8 cellular contexts compared by ENCODE assay signal in the genomic region with DNA sequence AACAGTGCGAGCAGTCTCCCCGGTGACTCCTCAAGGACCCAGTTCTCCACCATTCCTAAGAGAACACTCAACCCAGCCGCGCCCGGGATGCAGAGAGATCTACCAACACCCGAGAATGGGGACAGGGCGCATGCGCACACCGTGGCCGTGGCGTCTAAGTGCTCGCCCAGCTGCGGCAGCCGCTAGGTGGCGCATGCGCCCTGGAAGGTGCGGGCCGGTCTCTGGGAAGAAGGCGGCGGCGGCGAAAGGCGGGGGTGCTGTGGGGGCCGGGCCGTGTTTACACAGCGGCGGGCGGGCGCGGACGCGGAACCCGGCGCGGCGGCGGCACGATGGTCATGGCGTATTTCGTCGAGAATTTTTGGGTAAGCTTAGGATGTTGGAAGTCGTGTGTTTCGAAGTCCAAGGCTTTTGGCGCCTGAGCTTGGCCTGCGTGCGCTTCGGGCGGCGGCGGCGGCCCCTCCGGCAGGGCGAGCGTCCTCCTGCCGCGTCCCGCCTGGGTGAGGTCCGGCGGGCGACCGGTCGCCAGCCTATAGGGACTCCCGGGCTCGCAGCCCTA. TPM values are rescaled to one million over a fixed set of nuclear protein-coding genes. Genes with fewer than 3 reads are reported as not detected.
DNase-seq lines count a peak whose midpoint lies in the region; ATAC-seq and TF ChIP-seq lines count a peak whose summit lies in the region.

FCHO2 (plus strand) TSS at position 274 of the 556 bp plus-strand sequence; CDS start at position 330, 56 bp downstream.

- ATAC-seq in HG03378 (IDR thresholded peaks at IDR 0.05; ENCODE audit: unreplicated experiment): peak; percentile 71

- TF ChIP-seq POLR2A in GM19099 (IDR thresholded peaks at IDR 0.05; ENCODE audit: extremely low read depth, insufficient read length, low read depth): peak; percentile 53

- peaks cover 55% of the 10 kb centered on the region for H3K4me1 Mint-ChIP-seq in chondrocyte (ENCODE audit: low read depth)

- DNase-seq in Ammon's horn (ENCODE audit: low spot score) (peak; percentile 98), NCI-H460 (ENCODE audit: extremely low read depth, low read depth) (peak; percentile 97), chondrocyte (ENCODE audit: low spot score) (peak; percentile 99), kidney epithelial cell (ENCODE audit: low read depth) (peak; percentile 77)
- DNase-seq in activated CD4-positive, alpha-beta T cell treated with anti-CD3 and anti-CD28 coated beads for 24 hours (ENCODE audit: low read depth in 2 of 2): peak; percentile 96
- peak; percentile 98 for DNase-seq in stimulated activated CD4-positive, alpha-beta T cell treated with anti-CD3 and anti-CD28 coated beads, Interleukin-15, amount 100 ng/mL, for 24 hours

- peak within 1 kb of the TSS; percentile 68 for H3K4me3 ChIP-seq in kidney epithelial cell (ENCODE audit: low read depth, low read length)

- peak within 1 kb of the TSS; percentile 99 for H3K27ac Mint-ChIP-seq in chondrocyte (ENCODE audit: unreplicated experiment)

- no peaks in the 10 kb centered on the region for H3K27me3 ChIP-seq in kidney epithelial cell (ENCODE audit: control insufficient read depth, insufficient read depth, low read length)

- H3K27me3 Mint-ChIP-seq in chondrocyte (ENCODE audit: low read depth): no peaks in the 10 kb centered on the region

- no peaks in the 10 kb centered on the region for H3K36me3 ChIP-seq in kidney epithelial cell (ENCODE audit: control insufficient read depth, insufficient read depth, low read length)

- H3K9me3 Mint-ChIP-seq in chondrocyte (ENCODE audit: low read depth): no peaks in the 10 kb centered on the region

- peak within 1 kb of the TSS; percentile 86 for H3K4me3 Mint-ChIP-seq in chondrocyte (ENCODE audit: unreplicated experiment)

- TF ChIP-seq CTCF in chondrocyte (IDR thresholded peaks at IDR 0.05) (peak; percentile 89), kidney epithelial cell (IDR thresholded peaks at IDR 0.05; ENCODE audit: insufficient read depth, low read length, poor library complexity, severe bottlenecking) (peak; percentile 78)

- no peaks in the 10 kb centered on the region for H3K36me3 Mint-ChIP-seq in chondrocyte (ENCODE audit: low read depth)

RNA-seq across cellular contexts. Expression of gene FCHO2, which starts in this region (rescaled TPM):
- 17.7 and 17.9 TPM in 2 replicates for total RNA-seq in NCI-H460 (2014; rRNA removed; shearing (Covaris generic))
- 10.1 and 16.0 TPM in 2 replicates for polyA plus RNA-seq in NCI-H460 (2014; cell fraction: nucleus; rRNA removed)
- 22.4 to 24.8 TPM (median 22.5 TPM) in 3 replicates for total RNA-seq in chondrocyte
- total RNA-seq in kidney epithelial cell: 11.1 and 11.2 TPM in 2 replicates

Comparison
In these comparisons a context has a peak if more than half of its experiments do, and no peak if none do; other contexts are left out.
1. Peak in every context shown above with its lines: DNase-seq, ATAC-seq and H3K4me3 ChIP-seq.